35 cellular contexts compared by ENCODE assay signal in the genomic region with DNA sequence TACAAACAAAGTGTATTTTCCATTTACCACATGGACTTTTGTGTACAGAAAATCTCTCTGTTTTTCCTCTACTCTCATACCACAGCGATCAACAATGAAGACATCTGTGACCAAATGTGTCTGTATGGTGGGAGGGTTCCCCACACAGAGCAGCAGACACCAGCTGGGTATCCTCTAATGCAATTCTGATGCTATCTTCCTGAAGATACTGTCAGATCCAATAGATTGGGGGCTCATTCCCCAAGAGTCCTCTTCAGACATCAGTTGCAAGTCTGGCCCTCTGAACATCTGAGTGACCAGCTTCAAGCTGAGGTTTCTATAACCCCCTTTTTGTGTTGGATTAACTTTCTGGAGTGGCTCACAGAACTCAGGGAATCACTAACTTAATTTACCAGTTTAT.
DNase-seq lines count a peak whose midpoint lies in the region; ATAC-seq and TF ChIP-seq lines count a peak whose summit lies in the region.
"Had no signal": no experiment of that assay in that cellular context is flagged by ENCODE, and none has a peak within 500 bp of the region (broad histone marks: within the 10 kb centered on the region; RNA-seq: fewer than 3 reads in every experiment).

No MANE protein-coding gene starts in this region.

- no peak overlapping the region for H4K12ac ChIP-seq in trophoblast cell (ENCODE audit: low read depth, low read length)

- POLR2A ChIA-PET in SK-N-SH (lab: Yijun Ruan, JAX) = no interaction called here

- H3K27me3 Mint-ChIP-seq in activated T-helper 2 cell treated with anti-CD3 and anti-CD28 coated beads, Interferon-gamma antibody, Interleukin-2, Interleukin-4, amounts not matched to agents 10 μg/mL and 5 μg/mL and 100 μg/mL, durations not matched to agents 14 hours and 24 hours and 36 hours (ENCODE audit: low read depth) = no peaks in the 10 kb centered on the region
- H3K27me3 Mint-ChIP-seq: B cell; CD4-positive, alpha-beta memory T cell; CD4-positive, alpha-beta T cell; CD4-positive, CD25-positive, alpha-beta regulatory T cell; CD8-positive, alpha-beta memory T cell had no signal

- H3K4me1 Mint-ChIP-seq in activated T-helper 2 cell treated with anti-CD3 and anti-CD28 coated beads, Interferon-gamma antibody, Interleukin-2, Interleukin-4, amounts not matched to agents 10 μg/mL and 5 μg/mL and 100 μg/mL, durations not matched to agents 14 hours and 24 hours and 36 hours (ENCODE audit: low read depth) = no peaks in the 10 kb centered on the region
- H3K4me1 Mint-ChIP-seq: B cell; CD14-positive monocyte; CD4-positive, alpha-beta memory T cell; CD4-positive, CD25-positive, alpha-beta regulatory T cell; CD8-positive, alpha-beta memory T cell had no signal

- H3K9ac ChIP-seq in SK-N-SH (no peak overlapping the region), trophoblast cell (ENCODE audit: low read length) (no peak overlapping the region)
- H3K9ac ChIP-seq: BLaER1; BLaER1 treated with 17β-estradiol and CSF1 and Interleukin-3, amounts not matched to agents 10 nM and 100 nM had no signal

- no peaks in the 10 kb centered on the region for H4K20me1 ChIP-seq in SK-N-SH (ENCODE audit: insufficient read depth)
- H4K20me1 ChIP-seq: BLaER1; BLaER1 treated with 17β-estradiol and CSF1 and Interleukin-3, amounts not matched to agents 10 nM and 100 nM had no signal

- no peak for TF ChIP-seq EP300 in SK-N-SH (IDR thresholded peaks at IDR 0.05; ENCODE audit: borderline replicate concordance in 1 of 2, low read depth in 1 of 2, low read length in 1 of 2)

- H3K14ac ChIP-seq in trophoblast cell (ENCODE audit: low read length) = no peak overlapping the region

- TF ChIP-seq RAD21 in SK-N-SH (IDR thresholded peaks at IDR 0.05; ENCODE audit: low read length) = no peak

- no peak overlapping the region for H3K27ac ChIP-seq in SK-N-SH (ENCODE audit: low read depth in 2 of 2, low read length in 1 of 2)
- no peak overlapping the region for H3K27ac ChIP-seq in trophoblast cell (ENCODE audit: low read depth, low read length)
- H3K27ac ChIP-seq: 22Rv1; A549; BLaER1; BLaER1 treated with 17β-estradiol and CSF1 and Interleukin-3, amounts not matched to agents 10 nM and 100 nM; C4-2B had no signal

- no peaks in the 10 kb centered on the region for H3K9me2 ChIP-seq in SK-N-SH

- no peak overlapping the region for H3K18ac ChIP-seq in trophoblast cell (ENCODE audit: low read length)

- H3K36me3 ChIP-seq in SK-N-SH (replicated peaks in 1 of 2; ENCODE audit: control insufficient read depth in 1 of 2, insufficient read depth in 2 of 2, low read length in 1 of 2) = no peaks in the 10 kb centered on the region
- H3K36me3 ChIP-seq in trophoblast cell (ENCODE audit: control insufficient read depth in 1 of 2, insufficient read depth in 2 of 2, low read length in 2 of 2) = no peaks in the 10 kb centered on the region
- H3K36me3 ChIP-seq: BE2C; BLaER1; BLaER1 treated with 17β-estradiol and CSF1 and Interleukin-3, amounts not matched to agents 10 nM and 100 nM had no signal

- H3K4ac ChIP-seq in trophoblast cell (ENCODE audit: low read depth, low read length) = no peak overlapping the region

- no peak overlapping the region for H4K91ac ChIP-seq in trophoblast cell (ENCODE audit: low read depth, low read length)

- no peak for TF ChIP-seq CTCF in SK-N-SH (IDR thresholded peaks at IDR 0.05)

- H3K4me3 ChIP-seq in SK-N-SH (ENCODE audit: low read depth in 2 of 2, low read length in 1 of 2) (no peak overlapping the region), trophoblast cell (ENCODE audit: low read depth, low read length) (no peak overlapping the region)
- H3K4me3 ChIP-seq: A549; BLaER1; BLaER1 treated with 17β-estradiol and CSF1 and Interleukin-3, amounts not matched to agents 10 nM and 100 nM had no signal

- H3K36me3 Mint-ChIP-seq in activated T-helper 2 cell treated with anti-CD3 and anti-CD28 coated beads, Interferon-gamma antibody, Interleukin-2, Interleukin-4, amounts not matched to agents 10 μg/mL and 5 μg/mL and 100 μg/mL, durations not matched to agents 14 hours and 24 hours and 36 hours (ENCODE audit: low read depth) = no peaks in the 10 kb centered on the region
- H3K36me3 Mint-ChIP-seq: CD14-positive monocyte; CD4-positive, alpha-beta memory T cell; CD4-positive, CD25-positive, alpha-beta regulatory T cell; CD8-positive, alpha-beta memory T cell; CD8-positive, alpha-beta T cell had no signal

- DNase-seq in SK-N-SH (peak; percentile 3), Ammon's horn (ENCODE audit: low spot score) (peak; percentile 17), SK-N-DZ (ENCODE audit: low spot score) (peak; percentile 90), trophoblast cell (no peak), NCI-H2196 (lab: John Stamatoyannopoulos, UW; ENCODE audit: unreplicated experiment) (no peak)
- no peak for DNase-seq in activated T-helper 2 cell treated with anti-CD3 and anti-CD28 coated beads, Interferon-gamma antibody, Interleukin-2, Interleukin-4, amounts not matched to agents 10 μg/mL and 5 μg/mL and 100 μg/mL, durations not matched to agents 14 hours and 24 hours and 36 hours (ENCODE audit: low spot score)
- DNase-seq: 8988T; ACHN; AML-193; BE2C; C1 segment of cervical spinal cord; Caco-2; Calu3; CD4-positive, alpha-beta memory T cell; CD4-positive, alpha-beta T cell; CD4-positive, CD25-positive, alpha-beta regulatory T cell; CD8-positive, alpha-beta memory T cell; CD8-positive, alpha-beta T cell; COR-L47; DMS 273 treated with DMSO at 0.1 percent for 48 hours; DMS153; DMS53; DMS79; DMS79 treated with DMSO at 0.1 percent for 48 hours; DND-41; EL had no signal

- no peaks in the 10 kb centered on the region for H3K79me1 ChIP-seq in trophoblast cell (ENCODE audit: low read length)

- no peak overlapping the region for H2BK120ac ChIP-seq in trophoblast cell (ENCODE audit: insufficient read depth, low read length, poor library complexity)

- H3K27me3 ChIP-seq in SK-N-SH (ENCODE audit: insufficient read depth) = no peaks in the 10 kb centered on the region
- no peaks in the 10 kb centered on the region for H3K27me3 ChIP-seq in trophoblast cell (ENCODE audit: insufficient read depth, low read length)
- H3K27me3 ChIP-seq: BE2C; BLaER1; BLaER1 treated with 17β-estradiol and CSF1 and Interleukin-3, amounts not matched to agents 10 nM and 100 nM had no signal

- H3K4me1 ChIP-seq in SK-N-SH (ENCODE audit: control insufficient read depth in 1 of 2, insufficient read depth in 2 of 2, low read depth in 1 of 2, low read length in 1 of 2) (no peaks in the 10 kb centered on the region; a peak in 1 of 4 replicates), trophoblast cell (ENCODE audit: control insufficient read depth in 1 of 2, insufficient read depth in 2 of 2, low read length in 2 of 2) (no peaks in the 10 kb centered on the region)
- H3K4me1 ChIP-seq: A549; BLaER1; BLaER1 treated with 17β-estradiol and CSF1 and Interleukin-3, amounts not matched to agents 10 nM and 100 nM; Caco-2 had no signal

- no peaks in the 10 kb centered on the region for H3K9me3 ChIP-seq in SK-N-SH
- H3K9me3 ChIP-seq in trophoblast cell (ENCODE audit: insufficient read depth, low read depth, low read length) = no peaks in the 10 kb centered on the region
- H3K9me3 ChIP-seq: A549; BE2C; BLaER1; BLaER1 treated with 17β-estradiol and CSF1 and Interleukin-3, amounts not matched to agents 10 nM and 100 nM; Caco-2 had no signal

- peaks cover 14% of the 10 kb centered on the region for H3K9me3 Mint-ChIP-seq in activated T-helper 2 cell treated with anti-CD3 and anti-CD28 coated beads, Interferon-gamma antibody, Interleukin-2, Interleukin-4, amounts not matched to agents 10 μg/mL and 5 μg/mL and 100 μg/mL, durations not matched to agents 14 hours and 24 hours and 36 hours

- no peaks in the 10 kb centered on the region for H3F3A ChIP-seq in SK-N-SH (replicated peaks; ENCODE audit: insufficient read depth)

- peak overlapping the region; percentile 35 for H3K23ac ChIP-seq in trophoblast cell (ENCODE audit: low read length)

- intact Hi-C loops in activated T-helper 2 cell treated with anti-CD3 and anti-CD28 coated beads, Interferon-gamma antibody, Interleukin-2, Interleukin-4, amounts not matched to agents 10 μg/mL and 5 μg/mL and 100 μg/mL, durations not matched to agents 14 hours and 24 hours and 36 hours (cut with micrococcal nuclease) = no loop called here

- no peak overlapping the region for H2BK12ac ChIP-seq in trophoblast cell (ENCODE audit: low read length)

- H3K79me2 ChIP-seq in SK-N-SH (ENCODE audit: insufficient read depth) (no peaks in the 10 kb centered on the region), trophoblast cell (ENCODE audit: control insufficient read depth, insufficient read depth, low read length, poor library complexity) (no peaks in the 10 kb centered on the region)

- H2BK5ac ChIP-seq in trophoblast cell (ENCODE audit: low read depth, low read length, poor library complexity) = no peak overlapping the region

- H4K8ac ChIP-seq in trophoblast cell (ENCODE audit: low read depth, low read length) = no peak overlapping the region

- CTCF ChIA-PET in SK-N-SH (lab: Yijun Ruan, JAX) = no interaction called here

- H3K4me2 ChIP-seq in SK-N-SH = no peak overlapping the region
- H3K4me2 ChIP-seq in trophoblast cell (ENCODE audit: low read length) = no peak overlapping the region
- H3K4me2 ChIP-seq: A549; BLaER1; BLaER1 treated with 17β-estradiol and CSF1 and Interleukin-3, amounts not matched to agents 10 nM and 100 nM had no signal

- H3K27ac Mint-ChIP-seq in activated T-helper 2 cell treated with anti-CD3 and anti-CD28 coated beads, Interferon-gamma antibody, Interleukin-2, Interleukin-4, amounts not matched to agents 10 μg/mL and 5 μg/mL and 100 μg/mL, durations not matched to agents 14 hours and 24 hours and 36 hours = no peak overlapping the region
- H3K27ac Mint-ChIP-seq: B cell; CD14-positive monocyte; CD4-positive, alpha-beta memory T cell; CD4-positive, alpha-beta T cell; CD4-positive, CD25-positive, alpha-beta regulatory T cell; CD8-positive, alpha-beta memory T cell; CD8-positive, alpha-beta T cell had no signal

- H2AK5ac ChIP-seq in trophoblast cell (ENCODE audit: low read length) = no peak overlapping the region

- H3K4me3 Mint-ChIP-seq in activated T-helper 2 cell treated with anti-CD3 and anti-CD28 coated beads, Interferon-gamma antibody, Interleukin-2, Interleukin-4, amounts not matched to agents 10 μg/mL and 5 μg/mL and 100 μg/mL, durations not matched to agents 14 hours and 24 hours and 36 hours (ENCODE audit: low read depth) = no peak overlapping the region
- H3K4me3 Mint-ChIP-seq: B cell; CD14-positive monocyte; CD4-positive, alpha-beta memory T cell; CD4-positive, alpha-beta T cell; CD4-positive, CD25-positive, alpha-beta regulatory T cell; CD8-positive, alpha-beta memory T cell; CD8-positive, alpha-beta T cell had no signal

- ATAC-seq in SK-N-SH treated with all-trans-retinoic acid at 6 μM for 48 hours (no peak), GM21526 (IDR thresholded peaks at IDR 0.05; ENCODE audit: low FRiP score, unreplicated experiment) (no peak)
- ATAC-seq: A549; CD8-positive, alpha-beta T cell had no signal

- 52% methylated on average over 1 of the region's 1 CpG for WGBS in SK-N-SH (ENCODE audit: low lambda C conversion rate)
- WGBS in trophoblast cell (ENCODE audit: extremely low coverage, insufficient coverage, insufficient read length) = no CpG with 5 or more reads among the region's 1 CpG

- H2AFZ ChIP-seq in SK-N-SH (ENCODE audit: low read depth) (no peak overlapping the region), trophoblast cell (ENCODE audit: insufficient read depth, low read length, poor library complexity) (no peak overlapping the region)

Comparison
In these comparisons a context has a peak if more than half of its experiments do, and no peak if none do; other contexts are left out.
1. DNase-seq: peak in SK-N-SH (single experiment), Ammon's horn (single experiment) and SK-N-DZ (single experiment); none in trophoblast cell (0 of 2), activated T-helper 2 cell treated with anti-CD3 and anti-CD28 coated beads, Interferon-gamma antibody, Interleukin-2, Interleukin-4, amounts not matched to agents 10 μg/mL and 5 μg/mL and 100 μg/mL, durations not matched to agents 14 hours and 24 hours and 36 hours (single experiment) and NCI-H2196 (single experiment).